Comparison of ENCODE assay signal across 8 cellular contexts in the genomic region with DNA sequence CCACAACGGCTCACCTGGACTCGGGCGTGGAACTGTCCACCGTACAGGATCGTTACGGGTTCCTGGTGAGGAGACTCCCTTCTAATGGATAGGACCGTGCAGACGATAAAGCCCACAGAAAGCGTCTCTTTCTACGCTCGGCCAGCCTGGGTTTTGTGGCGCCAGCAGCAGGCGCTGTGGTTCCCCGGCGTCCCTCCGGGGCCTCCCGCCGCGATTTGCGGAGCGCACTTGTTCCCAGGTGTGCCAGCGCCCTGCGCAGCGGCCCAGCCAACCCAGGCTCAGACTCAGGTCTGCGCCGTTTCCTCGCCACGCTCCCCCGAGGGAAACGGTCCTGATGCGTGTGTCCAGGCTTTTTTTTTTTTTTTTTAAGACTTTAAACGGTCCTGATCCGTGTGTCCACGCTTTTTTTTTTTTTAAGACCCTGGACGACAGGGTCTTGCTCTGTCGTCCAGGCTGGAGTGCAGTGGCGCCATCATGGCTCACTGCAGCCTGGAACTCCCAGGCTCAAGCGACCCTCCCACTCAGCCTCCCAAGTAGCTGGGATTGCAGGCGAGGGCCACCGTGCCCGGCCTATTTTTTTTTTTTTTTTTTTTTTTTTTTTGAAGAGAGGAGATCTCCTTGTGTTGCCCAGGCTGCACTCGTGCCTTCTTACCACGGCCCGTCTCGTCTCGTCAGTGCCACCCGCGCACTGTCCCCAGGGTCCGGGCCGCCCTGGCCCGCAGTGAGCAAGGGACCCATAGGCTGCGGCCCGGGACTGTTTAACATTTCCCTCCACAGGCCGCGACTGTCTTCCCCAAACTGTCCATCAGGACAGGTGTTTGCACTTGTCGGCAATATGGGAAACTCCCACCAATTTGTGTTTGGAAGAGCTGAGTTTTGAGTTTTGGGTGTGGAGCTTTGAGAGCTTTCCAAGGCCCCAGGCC. TPM values are rescaled to one million over a fixed set of nuclear protein-coding genes. Genes with fewer than 3 reads are reported as not detected.
A peak's percentile ranks its signal among the peaks of the same experiment; 100 is the strongest.
DNase-seq lines count a peak whose midpoint lies in the region; ATAC-seq, FAIRE-seq and TF ChIP-seq lines count a peak whose summit lies in the region.

No MANE protein-coding gene starts in this region.

- H3K4me3 Mint-ChIP-seq in stimulated activated memory B cell treated with anti-CD40 and anti-IgM and Interleukin-4, amounts not matched to agents 10 μg/mL and 1 μg/mL and 100 μg/mL, for 72 hours = peak overlapping the region; percentile 23

- H3K4me1 Mint-ChIP-seq in stimulated activated memory B cell treated with anti-CD40 and anti-IgM and Interleukin-4, amounts not matched to agents 10 μg/mL and 1 μg/mL and 100 μg/mL, for 72 hours = peaks cover 6% of the 10 kb centered on the region

- no peak overlapping the region for H3K4me2 ChIP-seq in GM23248 (ENCODE audit: unreplicated experiment)

- FAIRE-seq in GM12892 (lab: Jason Lieb, UNC) = no peak

- TF ChIP-seq POLR2A in GM12892 (IDR thresholded peaks at IDR 0.05; ENCODE audit: low read depth, low read length) = no peak

- H3K27ac ChIP-seq in GM23248 = no peak overlapping the region

- H3K27me3 ChIP-seq in GM23248 (replicated peaks; ENCODE audit: insufficient read depth) = 0 out of 2 replicates have a peak, but pooled peaks cover 3% of the 10 kb centered on the region

- H3F3A ChIP-seq in GM23248 (ENCODE audit: insufficient read depth) = no peaks in the 10 kb centered on the region

- H3K27me3 Mint-ChIP-seq in stimulated activated memory B cell treated with anti-CD40 and anti-IgM and Interleukin-4, amounts not matched to agents 10 μg/mL and 1 μg/mL and 100 μg/mL, for 72 hours = no peaks in the 10 kb centered on the region

- 34 to 39% methylated on average over 55 of the region's 56 CpGs for WGBS in GM23248 (ENCODE audit: low coverage in 1 of 2, low lambda C conversion rate in 2 of 2, missing lambda C conversion rate in 2 of 2), 2 experiments

- peak; percentile 60 for ATAC-seq in stimulated activated memory B cell treated with anti-CD40 and anti-IgM and Interleukin-4, amounts not matched to agents 10 μg/mL and 1 μg/mL and 100 μg/mL, for 72 hours
- ATAC-seq in HG02763 (IDR thresholded peaks at IDR 0.05; ENCODE audit: unreplicated experiment) = no peak

- no peaks in the 10 kb centered on the region for H3K36me3 ChIP-seq in GM23248 (ENCODE audit: low read depth)

- no peaks in the 10 kb centered on the region for H3K9me3 Mint-ChIP-seq in stimulated activated memory B cell treated with anti-CD40 and anti-IgM and Interleukin-4, amounts not matched to agents 10 μg/mL and 1 μg/mL and 100 μg/mL, for 72 hours

- H3K4me1 ChIP-seq in GM23248 (ENCODE audit: insufficient read depth) = no peaks in the 10 kb centered on the region

- no peaks in the 10 kb centered on the region for H3K36me3 Mint-ChIP-seq in stimulated activated memory B cell treated with anti-CD40 and anti-IgM and Interleukin-4, amounts not matched to agents 10 μg/mL and 1 μg/mL and 100 μg/mL, for 72 hours

- H3K4me3 ChIP-seq in GM23248 = no peak overlapping the region; the same call in 1 of the 2 replicates

- no peaks in the 10 kb centered on the region for H4K20me1 ChIP-seq in GM23248 (ENCODE audit: insufficient read depth)

- intact Hi-C loops in head of caudate nucleus (cut with DNase I) = no loop called here

- no peaks in the 10 kb centered on the region for H3K9me2 ChIP-seq in GM23248 (ENCODE audit: insufficient read depth)

- no peak overlapping the region for H3K27ac Mint-ChIP-seq in stimulated activated memory B cell treated with anti-CD40 and anti-IgM and Interleukin-4, amounts not matched to agents 10 μg/mL and 1 μg/mL and 100 μg/mL, for 72 hours

- no peaks in the 10 kb centered on the region for H3K79me2 ChIP-seq in GM23248 (ENCODE audit: insufficient read depth)

- in situ Hi-C loops in ACHN (cut with HindIII; ENCODE audit: low pct_ligation_motif_present, low pct_unique_long_range_greater_than_20kb, low sequenced_read_pairs) = no loop called here
- in situ Hi-C loops in GM23248 (cut with MboI) = no loop called here

- peak overlapping the region; percentile 51 for H2AFZ ChIP-seq in GM23248

- H3K9me3 ChIP-seq in GM23248 (ENCODE audit: low read depth) = no peaks in the 10 kb centered on the region

- no peak overlapping the region for H3K9ac ChIP-seq in GM23248

- peak; percentile 50 for DNase-seq in ACHN
- DNase-seq in GM23248 = peak; percentile 47
- DNase-seq in activated CD4-positive, alpha-beta T cell treated with anti-CD3 and anti-CD28 coated beads, Interleukin-2, amount 50 U/mL, for 48 hours = peak; percentile 60 to 61
- peak in 27 of 42 donors; percentile 15 to 69 (median 50) for DNase-seq in head of caudate nucleus
- DNase-seq in GM12892 (ENCODE audit: insufficient read length) = no peak
- DNase-seq in NK-92 treated with Interleukin-12 subunit alpha and Interleukin-12 subunit beta, amount 100 ng/mL, for 24 hours (lab: John Stamatoyannopoulos, UW) = no peak

RNA-seq across cellular contexts. Expression of gene GJA3, which starts 23.8 kb away (rescaled TPM):
- 5.5 and 5.8 TPM in 2 replicates for total RNA-seq in GM23248 (2014; rRNA removed; shearing (Covaris generic))
- 1.9 and 2.1 TPM in 2 replicates for polyA plus RNA-seq in GM23248 (2016; fragmentation: Nextera tagmentation; extraction: Ambion mirVana)
- 0.06 TPM for polyA plus RNA-seq in GM12892 (2012; ENCODE audit: missing spikeins)

RNA-seq across cellular contexts. Expression of gene GJB2, which starts 55.7 kb away (rescaled TPM):
- 0.11 and 0.25 TPM in 2 replicates for total RNA-seq in GM23248 (2014; rRNA removed; shearing (Covaris generic))
- 0.16 and 0.20 TPM in 2 replicates for polyA plus RNA-seq in GM23248 (2016; fragmentation: Nextera tagmentation; extraction: Ambion mirVana)
- polyA plus RNA-seq in GM12892 (2012; ENCODE audit: missing spikeins) = 0.15 TPM

Comparison
In these comparisons a context has a peak if more than half of its experiments do, and no peak if none do; other contexts are left out.
1. DNase-seq: peak in ACHN (single experiment), GM23248 (single experiment), activated CD4-positive, alpha-beta T cell treated with anti-CD3 and anti-CD28 coated beads, Interleukin-2, amount 50 U/mL, for 48 hours (2 of 2) and head of caudate nucleus (27 of 42); none in GM12892 (single experiment) and NK-92 treated with Interleukin-12 subunit alpha and Interleukin-12 subunit beta, amount 100 ng/mL, for 24 hours (single experiment).